1 cellular context compared by ENCODE assay signal in genomic region chr22:23256138-23256932, GRCh38.
TF ChIP-seq lines count a peak whose summit lies in the region.

No MANE protein-coding gene starts in this region.

TF ChIP-seq in HepG2, 621 proteins besides CTCF, POLR2A, EP300 and RAD21 (continued from another document):
- TF ChIP-seq ZNF407 (CRISPR knock-in tag; IDR thresholded peaks at IDR 0.05; ENCODE audit: not compliant biosample characterization) (no peak), ZMYM2 (CRISPR knock-in tag; IDR thresholded peaks at IDR 0.05) (no peak), ZNF747 (CRISPR knock-in tag; IDR thresholded peaks at IDR 0.05; ENCODE audit: borderline replicate concordance) (no peak), ARID3A (IDR thresholded peaks at IDR 0.05; ENCODE audit: low read depth, low read length) (no peak), NFATC3 (CRISPR knock-in tag; IDR thresholded peaks at IDR 0.05) (no peak), ATRX (CRISPR knock-in tag; IDR thresholded peaks at IDR 0.05; ENCODE audit: borderline replicate concordance) (no peak), SOX6 (IDR thresholded peaks at IDR 0.05) (no peak), SOX6 (CRISPR knock-in tag; IDR thresholded peaks at IDR 0.05) (no peak), ZNF576 (CRISPR knock-in tag; IDR thresholded peaks at IDR 0.05) (no peak)
